In genomic region chr1:166838766-166839599, GRCh38 we compare ENCODE assay signal across 1 cellular context.
TF ChIP-seq lines count a peak whose summit lies in the region.

TSS of gene POGK (plus strand) at chr1:166839475. CDS start at chr1:166840957, 1,482 bp downstream.

TF ChIP-seq in HepG2, 621 proteins besides CTCF, POLR2A, EP300 and RAD21 (continued from another document and continues in another):
- TF ChIP-seq ISX (CRISPR knock-in tag; conservative IDR thresholded peaks at IDR 0.05) (0 out of 2 replicates have a peak, but pooled peaks have one; percentile 84), NCOA5 (CRISPR knock-in tag; IDR thresholded peaks at IDR 0.05) (no peak), KLF11 (CRISPR knock-in tag; IDR thresholded peaks at IDR 0.05) (0 out of 2 replicates have a peak, but pooled peaks have one; percentile 51), NCOA2 (CRISPR knock-in tag; IDR thresholded peaks at IDR 0.05) (peak; percentile 56; the same call in 1 of the 2 replicates), TFE3 (CRISPR knock-in tag; IDR thresholded peaks at IDR 0.05) (peak; percentile 74; the same call in 1 of the 2 replicates), ZZZ3 (CRISPR knock-in tag; IDR thresholded peaks at IDR 0.05; ENCODE audit: borderline replicate concordance) (no peak), ZNF329 (CRISPR knock-in tag; IDR thresholded peaks at IDR 0.05; ENCODE audit: low read depth) (0 out of 2 replicates have a peak, but pooled peaks have one; percentile 29), ZNF441 (CRISPR knock-in tag; IDR thresholded peaks at IDR 0.05; ENCODE audit: borderline replicate concordance) (peak; percentile 86), HDAC6 (IDR thresholded peaks at IDR 0.05; ENCODE audit: low read depth, low read length) (no peak), SMAD1 (CRISPR knock-in tag; IDR thresholded peaks at IDR 0.05; ENCODE audit: borderline replicate concordance, low read depth) (0 out of 2 replicates have a peak, but pooled peaks have one; percentile 50), HINFP (CRISPR knock-in tag; IDR thresholded peaks at IDR 0.05; ENCODE audit: low read depth) (0 out of 2 replicates have a peak, but pooled peaks have one; percentile 67), MEIS1 (CRISPR knock-in tag; IDR thresholded peaks at IDR 0.05; ENCODE audit: borderline replicate concordance) (no peak), SMAD3 (CRISPR knock-in tag; IDR thresholded peaks at IDR 0.05) (no peak), MAFK (conservative IDR thresholded peaks at IDR 0.05 in 1 of 2, IDR thresholded peaks at IDR 0.05 in 1 of 2; ENCODE audit: low read length in 2 of 2) (no peak), KLF12 (CRISPR knock-in tag; IDR thresholded peaks at IDR 0.05; ENCODE audit: borderline replicate concordance) (peak; percentile 87), FOXA3 (CRISPR knock-in tag; IDR thresholded peaks at IDR 0.05) (peak; percentile 65), TERF1 (CRISPR knock-in tag; IDR thresholded peaks at IDR 0.05) (no peak), DR1 (CRISPR knock-in tag; IDR thresholded peaks at IDR 0.05) (peak; percentile 65; the same call in 1 of the 2 replicates), ZNF33B (CRISPR knock-in tag; IDR thresholded peaks at IDR 0.05) (peak; percentile 98), ZNF280D (CRISPR knock-in tag; IDR thresholded peaks at IDR 0.05) (peak; percentile 84), REST (IDR thresholded peaks at IDR 0.05; ENCODE audit: borderline replicate concordance in 1 of 2, low read depth in 1 of 2, low read length in 2 of 2) (no peak; a peak in 1 of 4 replicates), ZNF562 (CRISPR knock-in tag; IDR thresholded peaks at IDR 0.05; ENCODE audit: borderline replicate concordance) (peak; percentile 81; the same call in 1 of the 2 replicates), HDAC1 (CRISPR knock-in tag; IDR thresholded peaks at IDR 0.05) (peak; percentile 86), SYNCRIP (IDR thresholded peaks at IDR 0.05; ENCODE audit: insufficient read depth, low read depth, low read length) (no peak), TIGD3 (CRISPR knock-in tag; IDR thresholded peaks at IDR 0.05; ENCODE audit: borderline replicate concordance) (no peak), HOMEZ (CRISPR knock-in tag; IDR thresholded peaks at IDR 0.05; ENCODE audit: low read depth) (no peak), TSC22D2 (CRISPR knock-in tag; IDR thresholded peaks at IDR 0.05; ENCODE audit: borderline replicate concordance) (peak; percentile 91; the same call in 1 of the 2 replicates), MATR3 (CRISPR knock-in tag; IDR thresholded peaks at IDR 0.05) (no peak), SIX4 (CRISPR knock-in tag; IDR thresholded peaks at IDR 0.05) (peak; percentile 56), NFE2 (CRISPR knock-in tag; IDR thresholded peaks at IDR 0.05) (no peak), CREB3 (CRISPR knock-in tag; IDR thresholded peaks at IDR 0.05) (peak; percentile 96; the same call in 1 of the 2 replicates), MTA1 (CRISPR knock-in tag; IDR thresholded peaks at IDR 0.05; ENCODE audit: borderline replicate concordance) (peak; percentile 43; the same call in 1 of the 2 replicates), SMARCE1 (IDR thresholded peaks at IDR 0.05; ENCODE audit: borderline replicate concordance) (no peak), IRX3 (CRISPR knock-in tag; IDR thresholded peaks at IDR 0.05; ENCODE audit: borderline replicate concordance, low read depth) (peak; percentile 92; the same call in 1 of the 2 replicates), FOXO4 (CRISPR knock-in tag; conservative IDR thresholded peaks at IDR 0.05) (no peak), CENPT (CRISPR knock-in tag; IDR thresholded peaks at IDR 0.05; ENCODE audit: low read depth) (peak; percentile 96), BCL3 (CRISPR knock-in tag; IDR thresholded peaks at IDR 0.05) (peak; percentile 95), POGZ (CRISPR knock-in tag; IDR thresholded peaks at IDR 0.05) (peak; percentile 59)
